21 cellular contexts compared by ENCODE assay signal in genomic region chr10:80519936-80520650, GRCh38. TPM values are rescaled to one million over a fixed set of nuclear protein-coding genes. Genes with fewer than 3 reads are reported as not detected.
DNase-seq lines count a peak whose midpoint lies in the region; ATAC-seq, FAIRE-seq and TF ChIP-seq lines count a peak whose summit lies in the region.
"Had no signal": no experiment of that assay in that cellular context is flagged by ENCODE, and none has a peak within 500 bp of the region (broad histone marks: within the 10 kb centered on the region; RNA-seq: fewer than 3 reads in every experiment).

No MANE protein-coding gene starts in this region.

- DNase-seq in T-helper 2 cell treated with Interferon-gamma antibody and Interleukin-4, amounts not matched to agents 5 μg/mL and 100 μg/mL, for 36 hours (ENCODE audit: low spot score): no peak
- no peak for DNase-seq in T-helper 2 cell
- no peak for DNase-seq in CD8-positive, alpha-beta T cell
- DNase-seq in GM12878 (ENCODE audit: low read depth, low spot score): no peak
- no peak for DNase-seq in natural killer cell
- DNase-seq: activated CD4-positive, alpha-beta T cell treated with anti-CD3 and anti-CD28 coated beads for 48 hours; amygdala; cerebellar nuclear complex; DMS79; endodermal cell; NCI-H187 treated with DMSO at 0.1 percent for 48 hours; NCI-H446 treated with DMSO at 0.1 percent for 48 hours; trophoblast cell had no signal

- no peak overlapping the region for H3K4me3 Mint-ChIP-seq in T-helper 2 cell treated with Interferon-gamma antibody and Interleukin-4, amounts not matched to agents 5 μg/mL and 100 μg/mL, for 36 hours
- H3K4me3 Mint-ChIP-seq in CD8-positive, alpha-beta T cell: no peak overlapping the region
- no peak overlapping the region for H3K4me3 Mint-ChIP-seq in natural killer cell
- H3K4me3 Mint-ChIP-seq: endodermal cell, memory B cell, neural progenitor cell had no signal

- BruUV-seq in GM12878 (replicated peaks; lab: Mats Ljungman, UMichigan): no TSS peak

- 99% methylated on average over 14 of the region's 14 CpGs for whole genome bisulfite sequencing in GM12878 (ENCODE audit: insufficient coverage, insufficient replicate concordance, low lambda C conversion rate, missing lambda C conversion rate)

- no peak overlapping the region for H3K4me2 ChIP-seq in GM12878 (ENCODE audit: control insufficient read depth, insufficient read depth)
- H3K4me2 ChIP-seq: hepatocyte, neural progenitor cell had no signal

- H3K4me1 ChIP-seq in CD8-positive, alpha-beta T cell (ENCODE audit: insufficient read depth, low read length): peaks cover 14% of the 10 kb centered on the region
- peaks cover 6% of the 10 kb centered on the region for H3K4me1 ChIP-seq in GM12878 (ENCODE audit: control insufficient read depth, insufficient read depth, low read length)
- H3K4me1 ChIP-seq: neural progenitor cell had no signal

- no peaks in the 10 kb centered on the region for H3K9me3 ChIP-seq in CD8-positive, alpha-beta T cell (ENCODE audit: low read length)
- no peaks in the 10 kb centered on the region for H3K9me3 ChIP-seq in GM12878 (replicated peaks; ENCODE audit: control insufficient read depth, insufficient read depth, low read length)

- TF ChIP-seq POLR2A in GM12878 (IDR thresholded peaks at IDR 0.05; ENCODE audit: low read depth, low read length): no peak

- H3K27me3 ChIP-seq in CD8-positive, alpha-beta T cell (ENCODE audit: insufficient read depth, low read length): no peaks in the 10 kb centered on the region
- H3K27me3 ChIP-seq in GM12878 (replicated peaks in 1 of 2; ENCODE audit: control insufficient read depth in 2 of 2, insufficient read depth in 2 of 2, low read length in 1 of 2): no peaks in the 10 kb centered on the region
- H3K27me3 ChIP-seq: hepatocyte, neural progenitor cell had no signal

- POLR2A ChIA-PET in CD8-positive, alpha-beta T cell (lab: Charles Lee): interaction anchor here (0.7 to 1.2 kb wide), 3 partner anchors 8 to 21 kb away, joined by 3 to 4 read pairs (median 3); no protein-coding TSS in a partner anchor
- POLR2A ChIA-PET in GM12878 (lab: Charles Lee): interaction anchor here (1.0 kb wide), 1 partner anchor 61 kb away, joined by 3 read pairs; no protein-coding TSS in a partner anchor

- no peak for ATAC-seq in CD8-positive, alpha-beta T cell
- ATAC-seq in GM12878: no peak
- no peak for ATAC-seq in natural killer cell
- ATAC-seq in HG03457 (IDR thresholded peaks at IDR 0.05; ENCODE audit: unreplicated experiment): no peak
- ATAC-seq in GM21526 (IDR thresholded peaks at IDR 0.05; ENCODE audit: low FRiP score, unreplicated experiment): no peak
- ATAC-seq in HG03520 (IDR thresholded peaks at IDR 0.05; ENCODE audit: unreplicated experiment): no peak

- RAD21 ChIA-PET in GM12878 (lab: Charles Lee; ENCODE audit: unreplicated experiment): interaction anchor here (1.1 kb wide), 1 partner anchor 14 kb away, joined by 3 read pairs; no protein-coding TSS in a partner anchor

- intact Hi-C loops in CD8-positive, alpha-beta T cell (cut with DNase I, micrococcal nuclease): loop anchor here in 1 of 2 experiments (10.0 kb wide), 1 partner anchor 315 kb away; the partner anchor contains the start of gene ANXA11
- intact Hi-C loops in GM12878 (cut with micrococcal nuclease; ENCODE audit: unreplicated experiment): no loop called here
- intact Hi-C loops in natural killer cell (cut with micrococcal nuclease): no loop called here

- H3K4me1 Mint-ChIP-seq in T-helper 2 cell treated with Interferon-gamma antibody and Interleukin-4, amounts not matched to agents 5 μg/mL and 100 μg/mL, for 36 hours (ENCODE audit: low read depth): peaks cover 16% of the 10 kb centered on the region
- H3K4me1 Mint-ChIP-seq in CD8-positive, alpha-beta T cell (ENCODE audit: low read depth): peaks cover 32% of the 10 kb centered on the region
- peaks cover 53 to 57% of the 10 kb centered on the region in 2 donors for H3K4me1 Mint-ChIP-seq in natural killer cell

- no peaks in the 10 kb centered on the region for H3K79me2 ChIP-seq in GM12878 (ENCODE audit: control insufficient read depth, insufficient read depth, low read length)
- H3K79me2 ChIP-seq: hepatocyte had no signal

- TF ChIP-seq RAD21 in GM12878 (IDR thresholded peaks at IDR 0.05; ENCODE audit: insufficient read depth, low read depth, low read length): no peak

- H3K9ac ChIP-seq in GM12878 (ENCODE audit: control insufficient read depth, insufficient read depth, low read length): no peak overlapping the region
- H3K9ac ChIP-seq: neural progenitor cell had no signal

- CTCF ChIA-PET in CD8-positive, alpha-beta T cell (lab: Charles Lee): interaction anchor here (0.7 to 1.9 kb wide), 3 partner anchors 14 to 141 kb away, joined by 3 to 5 read pairs (median 3); no protein-coding TSS in a partner anchor
- CTCF ChIA-PET in GM12878 (lab: Yijun Ruan, JAX): interaction anchor here (1.1 to 1.8 kb wide), 4 partner anchors 14 to 76 kb away, joined by 3 to 7 read pairs (median 4); no protein-coding TSS in a partner anchor

- no peaks in the 10 kb centered on the region for H4K20me1 ChIP-seq in GM12878 (ENCODE audit: control insufficient read depth, insufficient read depth)

- H3K27ac Mint-ChIP-seq in T-helper 2 cell treated with Interferon-gamma antibody and Interleukin-4, amounts not matched to agents 5 μg/mL and 100 μg/mL, for 36 hours: peak overlapping the region; percentile 27
- peak overlapping the region; percentile 83 for H3K27ac Mint-ChIP-seq in CD8-positive, alpha-beta T cell
- peak overlapping the region; percentile 76 to 81 for H3K27ac Mint-ChIP-seq in natural killer cell
- H3K27ac Mint-ChIP-seq: memory B cell, neural progenitor cell had no signal

- TF ChIP-seq EP300 in GM12878 (IDR thresholded peaks at IDR 0.05; ENCODE audit: borderline replicate concordance in 1 of 2, control insufficient read depth in 1 of 2, low read depth in 2 of 2, low read length in 2 of 2): no peak

- SMC1A ChIA-PET in GM12878 (lab: Charles Lee; ENCODE audit: uncharacterized antibody, unreplicated experiment): interaction anchor here (0.7 to 1.1 kb wide), 3 partner anchors 14 to 99 kb away, joined by 3 read pairs; no protein-coding TSS in a partner anchor

- in situ Hi-C loops in GM12878 (cut with MboI): no loop called here

- H3K27me3 Mint-ChIP-seq in T-helper 2 cell treated with Interferon-gamma antibody and Interleukin-4, amounts not matched to agents 5 μg/mL and 100 μg/mL, for 36 hours (ENCODE audit: low read depth): no peaks in the 10 kb centered on the region
- H3K27me3 Mint-ChIP-seq in CD8-positive, alpha-beta T cell (ENCODE audit: low read depth): no peaks in the 10 kb centered on the region
- H3K27me3 Mint-ChIP-seq in natural killer cell (ENCODE audit: low read depth in 2 of 2): no peaks in the 10 kb centered on the region
- H3K27me3 Mint-ChIP-seq: memory B cell had no signal

- H3K36me3 Mint-ChIP-seq in T-helper 2 cell treated with Interferon-gamma antibody and Interleukin-4, amounts not matched to agents 5 μg/mL and 100 μg/mL, for 36 hours (ENCODE audit: low read depth): peaks cover 44% of the 10 kb centered on the region
- peaks cover 61% of the 10 kb centered on the region for H3K36me3 Mint-ChIP-seq in CD8-positive, alpha-beta T cell
- peaks cover 6% of the 10 kb centered on the region for H3K36me3 Mint-ChIP-seq in natural killer cell

- H3K4me3 ChIP-seq in CD8-positive, alpha-beta T cell (ENCODE audit: low read depth, low read length): no peak overlapping the region
- no peak overlapping the region for H3K4me3 ChIP-seq in GM12878
- H3K4me3 ChIP-seq: hepatocyte, neural progenitor cell had no signal

- no peak for TF ChIP-seq CTCF in CD8-positive, alpha-beta T cell (IDR thresholded peaks at IDR 0.05)
- TF ChIP-seq CTCF in GM12878 (IDR thresholded peaks at IDR 0.05 in 2 of 3, conservative IDR thresholded peaks at IDR 0.05 in 1 of 3; ENCODE audit: control insufficient read depth in 2 of 3, extremely low read depth in 1 of 3, insufficient read depth in 1 of 3, low read depth in 3 of 3, low read length in 3 of 3) (no peak), natural killer cell (IDR thresholded peaks at IDR 0.05) (no peak)

- no peak overlapping the region for H3K27ac ChIP-seq in CD8-positive, alpha-beta T cell (ENCODE audit: low read depth, low read length)
- H3K27ac ChIP-seq in GM12878 (ENCODE audit: control insufficient read depth, insufficient read depth): no peak overlapping the region
- H3K27ac ChIP-seq: hepatocyte, neural progenitor cell had no signal

- H3K9me3 Mint-ChIP-seq in T-helper 2 cell treated with Interferon-gamma antibody and Interleukin-4, amounts not matched to agents 5 μg/mL and 100 μg/mL, for 36 hours: no peaks in the 10 kb centered on the region
- H3K9me3 Mint-ChIP-seq in CD8-positive, alpha-beta T cell: no peaks in the 10 kb centered on the region
- no peaks in the 10 kb centered on the region for H3K9me3 Mint-ChIP-seq in natural killer cell
- H3K9me3 Mint-ChIP-seq: endodermal cell, memory B cell, neural progenitor cell had no signal

- H2AFZ ChIP-seq in GM12878 (ENCODE audit: control insufficient read depth, low read depth, low read length): no peak overlapping the region
- H2AFZ ChIP-seq: hepatocyte, neural progenitor cell had no signal

- no peak for FAIRE-seq in GM12878 (lab: Jason Lieb, UNC)

- peaks cover 45% of the 10 kb centered on the region for H3K36me3 ChIP-seq in CD8-positive, alpha-beta T cell (ENCODE audit: insufficient read depth, low read length)
- peaks cover under 1 to 7% of the 10 kb centered on the region in 2 experiments; a peak in 3 of 4 replicates for H3K36me3 ChIP-seq in GM12878 (ENCODE audit: control insufficient read depth in 2 of 2, insufficient read depth in 2 of 2, low read length in 1 of 2)
- H3K36me3 ChIP-seq: neural progenitor cell had no signal

RNA-seq across cellular contexts. Expression of gene SH2D4B, which starts 17.6 kb away (rescaled TPM):
- total RNA-seq in CD8-positive, alpha-beta T cell: under 1 TPM in 1 of 2 experiments, not detected in 1; 0.36 TPM
- total RNA-seq in GM12878 (2013; cell fraction: nucleolus; rRNA removed): 1.2 TPM in 2 replicates
- total RNA-seq in GM12878 (2014; rRNA removed): 0.05 and 0.06 TPM in 2 replicates
- not detected in 2 replicates for total RNA-seq in GM12878 (2014; rRNA removed; fragmentation: Illumina TruSeq; extraction: Trizol)
- total RNA-seq in GM12878 (2021): 0.13 and 0.19 TPM in 2 replicates
- polyA plus RNA-seq in GM12878 (2011; ENCODE audit: low read depth): 0.07 TPM
- 0.14 TPM in 2 replicates for polyA plus RNA-seq in GM12878 (2011; rRNA removed)
- polyA plus RNA-seq in GM12878 (2011; cell fraction: cytosol; rRNA removed): 0.08 and 0.09 TPM in 2 replicates
- polyA plus RNA-seq in GM12878 (2011; cell fraction: nucleus; rRNA removed): 0.61 and 0.67 TPM in 2 replicates
- 0.05 and 0.13 TPM in 2 replicates for polyA plus RNA-seq in GM12878 (2012)
- polyA plus RNA-seq in GM12878 (2014; fragmentation: Illumina TruSeq; extraction: Trizol): not detected in 2 replicates
- polyA plus RNA-seq in GM12878 (2014; fragmentation: Nextera tagmentation; extraction: Ambion mirVana): not detected
- 0.04 TPM in 1 of 2 replicates, not detected in the other for polyA plus RNA-seq in GM12878 (2014; rRNA removed)
- under 1 TPM in 1 of 2 experiments, not detected in 1; 0.21 TPM for polyA plus RNA-seq in GM12878 (2016; fragmentation: Nextera tagmentation; extraction: Ambion mirVana)
- 0.29 and 0.52 TPM in 2 replicates for polyA minus RNA-seq in GM12878 (2011; rRNA and poly(A)+ RNA removed)
- polyA minus RNA-seq in GM12878 (2011; cell fraction: cytosol; rRNA and poly(A)+ RNA removed): 0.67 TPM in 1 of 2 replicates, not detected in the other
- 0.85 and 0.86 TPM in 2 replicates for polyA minus RNA-seq in GM12878 (2011; cell fraction: nucleus; rRNA and poly(A)+ RNA removed)
- total RNA-seq in natural killer cell: under 1 TPM; 0.19 to 0.30 (median 0.27) TPM
- total RNA-seq: hepatocyte, RPMI7951 had no signal
- polyA plus RNA-seq: BJ, hepatocyte had no signal

Comparison
In these comparisons a context has a peak if more than half of its experiments do, and no peak if none do; other contexts are left out.
1. H3K27ac Mint-ChIP-seq: peak in every context shown above with its lines; median percentile 83 in CD8-positive, alpha-beta T cell; 78 in natural killer cell; 27 in T-helper 2 cell treated with Interferon-gamma antibody and Interleukin-4, amounts not matched to agents 5 μg/mL and 100 μg/mL, for 36 hours.